Comparison of ENCODE assay signal across 20 cellular contexts in genomic region chr9:122016309-122016708, GRCh38.
"Had no signal": no experiment of that assay in that cellular context is flagged by ENCODE, and none has a peak within 500 bp of the region (broad histone marks: within the 10 kb centered on the region; RNA-seq: fewer than 3 reads in every experiment).

No MANE protein-coding gene starts in this region.

- H3K4me1 Mint-ChIP-seq: activated naive CD4-positive, alpha-beta T cell treated with anti-CD3 and anti-CD28 coated beads, Interleukin-2, amount 50 U/mL, for 24 hours; mesothelial cell of epicardium had no signal

- H3K27me3 ChIP-seq: body of pancreas, esophagus muscularis mucosa, gastrocnemius medialis, right atrium auricular region, upper lobe of left lung had no signal

- DNase-seq: activated CD4-positive, alpha-beta T cell treated with anti-CD3 and anti-CD28 coated beads for 1 hour; activated CD4-positive, alpha-beta T cell treated with anti-CD3 and anti-CD28 coated beads, Interleukin-2, amount 50 U/mL, for 1 hour; activated CD8-positive, alpha-beta T cell treated with anti-CD3 and anti-CD28 coated beads, Interleukin-2, amount 10 ng/mL, durations not matched to agents 7 days and 5 days; activated gamma-delta T cell treated with Interleukin-2 at 50 U/mL for 16 hours; activated T-cell treated with anti-CD3 and anti-CD28 coated beads, Interleukin-2, amount 50 U/mL, for 1 hour; body of pancreas; effector memory CD8-positive, alpha-beta T cell; gastrocnemius medialis; left ventricle myocardium inferior; mammary epithelial cell; naive thymus-derived CD8-positive, alpha-beta T cell; stimulated activated CD4-positive, alpha-beta T cell treated with anti-CD3 and anti-CD28 coated beads, Interleukin-1b, Interleukin-23, amount 100 ng/mL, for 48 hours; upper lobe of left lung had no signal

- H3K36me3 Mint-ChIP-seq: mesothelial cell of epicardium; stimulated activated effector memory CD8-positive, alpha-beta T cell treated with anti-CD3 and anti-CD28 coated beads, Interleukin-12 subunit alpha, Interleukin-12 subunit beta, amount 100 ng/mL, for 72 hours had no signal

- H3K27ac ChIP-seq: body of pancreas, cardiac muscle cell, esophagus muscularis mucosa, left ventricle myocardium inferior, prostate gland, right atrium auricular region, upper lobe of left lung had no signal

- ATAC-seq: activated CD8-positive, alpha-beta T cell treated with anti-CD3 and anti-CD28 coated beads, Interleukin-2, amount 10 ng/mL, durations not matched to agents 7 days and 5 days; body of pancreas; effector memory CD8-positive, alpha-beta T cell; gastrocnemius medialis; naive thymus-derived CD8-positive, alpha-beta T cell; stimulated activated effector memory CD8-positive, alpha-beta T cell treated with anti-CD3 and anti-CD28 coated beads, Interleukin-12 subunit alpha, Interleukin-12 subunit beta, amount 100 ng/mL, for 72 hours had no signal

- H3K27ac Mint-ChIP-seq: activated CD8-positive, alpha-beta T cell treated with anti-CD3 and anti-CD28 coated beads, Interleukin-2, amount 10 ng/mL, durations not matched to agents 7 days and 5 days; activated naive CD4-positive, alpha-beta T cell treated with anti-CD3 and anti-CD28 coated beads, Interleukin-2, amount 50 U/mL, for 24 hours; effector memory CD8-positive, alpha-beta T cell; mesothelial cell of epicardium; naive thymus-derived CD8-positive, alpha-beta T cell; stimulated activated effector memory CD8-positive, alpha-beta T cell treated with anti-CD3 and anti-CD28 coated beads, Interleukin-12 subunit alpha, Interleukin-12 subunit beta, amount 100 ng/mL, for 72 hours had no signal

- H3K4me3 ChIP-seq: body of pancreas, cardiac muscle cell, esophagus muscularis mucosa, gastrocnemius medialis, left ventricle myocardium inferior, prostate gland, right atrium auricular region, upper lobe of left lung had no signal

- H3K27me3 Mint-ChIP-seq: activated naive CD4-positive, alpha-beta T cell treated with anti-CD3 and anti-CD28 coated beads, Interleukin-2, amount 50 U/mL, for 24 hours; effector memory CD8-positive, alpha-beta T cell; naive thymus-derived CD8-positive, alpha-beta T cell had no signal

- H3K4me1 ChIP-seq: body of pancreas, prostate gland had no signal

- H3K4me3 Mint-ChIP-seq: activated CD8-positive, alpha-beta T cell treated with anti-CD3 and anti-CD28 coated beads, Interleukin-2, amount 10 ng/mL, durations not matched to agents 7 days and 5 days; activated naive CD4-positive, alpha-beta T cell treated with anti-CD3 and anti-CD28 coated beads, Interleukin-2, amount 50 U/mL, for 24 hours; effector memory CD8-positive, alpha-beta T cell; mesothelial cell of epicardium; naive thymus-derived CD8-positive, alpha-beta T cell; stimulated activated effector memory CD8-positive, alpha-beta T cell treated with anti-CD3 and anti-CD28 coated beads, Interleukin-12 subunit alpha, Interleukin-12 subunit beta, amount 100 ng/mL, for 72 hours had no signal

- H3K9me3 Mint-ChIP-seq: activated naive CD4-positive, alpha-beta T cell treated with anti-CD3 and anti-CD28 coated beads, Interleukin-2, amount 50 U/mL, for 24 hours; effector memory CD8-positive, alpha-beta T cell; mesothelial cell of epicardium; naive thymus-derived CD8-positive, alpha-beta T cell; stimulated activated effector memory CD8-positive, alpha-beta T cell treated with anti-CD3 and anti-CD28 coated beads, Interleukin-12 subunit alpha, Interleukin-12 subunit beta, amount 100 ng/mL, for 72 hours had no signal

- H3K36me3 ChIP-seq: cardiac muscle cell, esophagus muscularis mucosa, gastrocnemius medialis, left ventricle myocardium inferior, prostate gland, right atrium auricular region, upper lobe of left lung had no signal

- H3K9me3 ChIP-seq: body of pancreas, esophagus muscularis mucosa, gastrocnemius medialis, left ventricle myocardium inferior, prostate gland, right atrium auricular region, upper lobe of left lung had no signal
